ENCODE assay signal across 1 cellular context in the genomic region with DNA sequence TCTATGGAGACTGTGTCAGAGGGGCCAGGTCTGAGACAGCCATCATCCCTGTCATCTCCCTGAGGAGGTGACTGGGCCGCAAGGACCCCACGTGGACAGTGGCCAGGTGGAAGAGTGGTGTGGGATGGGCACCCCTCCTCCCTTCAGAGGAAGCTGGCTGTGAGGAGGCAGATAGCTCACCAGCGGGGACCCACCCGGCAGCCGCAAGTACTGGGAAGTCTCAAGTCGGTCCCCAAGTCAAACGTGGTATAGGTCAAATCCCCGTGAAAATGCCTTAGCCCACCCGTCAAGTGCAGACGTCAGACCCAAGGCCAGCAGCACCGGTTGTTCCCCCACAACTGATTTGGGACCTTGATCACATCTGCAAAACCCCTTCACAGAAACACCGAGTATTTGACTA.
TF ChIP-seq lines count a peak whose summit lies in the region.

No MANE protein-coding gene starts in this region.

TF ChIP-seq in H1, 55 proteins besides CTCF, POLR2A, EP300 and RAD21 (continued from another document):
- no peak for TF ChIP-seq SP1 (IDR thresholded peaks at IDR 0.05; ENCODE audit: low read depth, low read length)
- no peak for TF ChIP-seq TAF7 (optimal IDR thresholded peaks at IDR 0.05; ENCODE audit: borderline replicate concordance, low read depth, low read length)
- TF ChIP-seq PHF8 (conservative IDR thresholded peaks at IDR 0.05; ENCODE audit: low read depth, low read length): no peak
- no peak for TF ChIP-seq ASH2L (IDR thresholded peaks at IDR 0.05; ENCODE audit: low read length)
- no peak for TF ChIP-seq JUN (IDR thresholded peaks at IDR 0.05; ENCODE audit: low read depth, low read length)
- TF ChIP-seq SAP30 (IDR thresholded peaks at IDR 0.05; ENCODE audit: insufficient read depth, insufficient replicate concordance, low read length): no peak
- TF ChIP-seq TEAD4 (IDR thresholded peaks at IDR 0.05; ENCODE audit: low read depth, low read length): no peak
- no peak for TF ChIP-seq RNF2 (IDR thresholded peaks at IDR 0.05; ENCODE audit: borderline replicate concordance, low read depth, low read length, missing control alignments, poor library complexity, severe bottlenecking)
- TF ChIP-seq SUZ12 (IDR thresholded peaks at IDR 0.05; ENCODE audit: low read length): no peak
- TF ChIP-seq YY1 (IDR thresholded peaks at IDR 0.05; ENCODE audit: low read depth, low read length): no peak
- no peak for TF ChIP-seq EGR1 (IDR thresholded peaks at IDR 0.05; ENCODE audit: borderline replicate concordance, low read depth, low read length)
- no peak for TF ChIP-seq SP4 (IDR thresholded peaks at IDR 0.05; ENCODE audit: low read length)
- TF ChIP-seq NRF1 (IDR thresholded peaks at IDR 0.05; ENCODE audit: low read depth, low read length): no peak
